In genomic region chr1:169697769-169698168, GRCh38 we compare ENCODE assay signal across 11 cellular contexts. TPM values are rescaled to one million over a fixed set of nuclear protein-coding genes. Genes with fewer than 3 reads are reported as not detected.
DNase-seq lines count a peak whose midpoint lies in the region; ATAC-seq and TF ChIP-seq lines count a peak whose summit lies in the region.
"Had no signal": no experiment of that assay in that cellular context is flagged by ENCODE, and none has a peak within 500 bp of the region (broad histone marks: within the 10 kb centered on the region; RNA-seq: fewer than 3 reads in every experiment).

No MANE protein-coding gene starts in this region.

- no peaks in the 10 kb centered on the region for H3K27me3 ChIP-seq in CD4-positive, alpha-beta T cell (ENCODE audit: control insufficient read depth, insufficient read depth, low read length)
- no peaks in the 10 kb centered on the region for H3K27me3 ChIP-seq in WERI-Rb-1 (ENCODE audit: insufficient read depth, low read depth, severe bottlenecking)

- no peak for ATAC-seq in CD4-positive, alpha-beta T cell (ENCODE audit: poor library complexity)
- ATAC-seq in GM18909 (IDR thresholded peaks at IDR 0.05; ENCODE audit: poor library complexity, unreplicated experiment) (peak; percentile 32), HG03442 (IDR thresholded peaks at IDR 0.05; ENCODE audit: unreplicated experiment) (peak; percentile 43), GM19455 (IDR thresholded peaks at IDR 0.05; ENCODE audit: unreplicated experiment) (no peak)
- ATAC-seq: lower lobe of right lung had no signal

- peak overlapping the region; percentile 62 for H3K4me3 Mint-ChIP-seq in CD4-positive, alpha-beta T cell
- peak overlapping the region; percentile 21 for H3K4me3 Mint-ChIP-seq in activated naive CD8-positive, alpha-beta T cell

- intact Hi-C loops in CD4-positive, alpha-beta T cell (cut with DNase I, micrococcal nuclease), result loop anchor here in 1 of 2 experiments (5.0 kb wide), 1 partner anchor 195 kb away; the partner anchor contains the start of gene SCYL3

- no peak for DNase-seq in CD4-positive, alpha-beta T cell
- DNase-seq in WERI-Rb-1 (no peak), HEK293T (ENCODE audit: extremely low spot score) (no peak), ureter (ENCODE audit: low spot score) (no peak)
- DNase-seq: caudate nucleus, lower lobe of right lung, NCI-H1105 had no signal

- H3K9me3 ChIP-seq in CD4-positive, alpha-beta T cell (ENCODE audit: control insufficient read depth, low read length), result no peaks in the 10 kb centered on the region
- H3K9me3 ChIP-seq in WERI-Rb-1 (ENCODE audit: severe bottlenecking), result no peaks in the 10 kb centered on the region
- H3K9me3 ChIP-seq: lower lobe of right lung had no signal

- no peak overlapping the region for H3K4me3 ChIP-seq in WERI-Rb-1 (ENCODE audit: low read depth, low read length)
- H3K4me3 ChIP-seq: lower lobe of right lung had no signal

- H3K36me3 ChIP-seq in WERI-Rb-1, result no peaks in the 10 kb centered on the region
- H3K36me3 ChIP-seq: lower lobe of right lung had no signal

- no peaks in the 10 kb centered on the region for H3K27me3 Mint-ChIP-seq in CD4-positive, alpha-beta T cell
- H3K27me3 Mint-ChIP-seq in activated naive CD8-positive, alpha-beta T cell, result no peaks in the 10 kb centered on the region

- POLR2A ChIA-PET in CD4-positive, alpha-beta T cell (lab: Charles Lee), result interaction anchor here (2.9 to 9.9 kb wide), 3 partner anchors 10 to 111 kb away, joined by 13 to 286 read pairs (median 147); partner anchors contain the start of gene F5
- POLR2A ChIA-PET in HEK293T (lab: Yijun Ruan, JAX), result no interaction called here

- H3K4me1 Mint-ChIP-seq in CD4-positive, alpha-beta T cell (ENCODE audit: low read depth), result peaks cover 97% of the 10 kb centered on the region
- peaks cover 98% of the 10 kb centered on the region for H3K4me1 Mint-ChIP-seq in activated naive CD8-positive, alpha-beta T cell (ENCODE audit: low read depth)

- H3K36me3 Mint-ChIP-seq in CD4-positive, alpha-beta T cell (ENCODE audit: low read depth), result peaks cover 97% of the 10 kb centered on the region
- H3K36me3 Mint-ChIP-seq in activated naive CD8-positive, alpha-beta T cell, result peaks cover 50% of the 10 kb centered on the region

- CTCF ChIA-PET in CD4-positive, alpha-beta T cell (lab: Charles Lee), result interaction anchor here (2.2 kb wide), 1 partner anchor 14 kb away, joined by 13 read pairs; no protein-coding TSS in a partner anchor
- CTCF ChIA-PET in HEK293T (lab: Yijun Ruan, JAX), result no interaction called here

- no peaks in the 10 kb centered on the region for H3K9me3 Mint-ChIP-seq in CD4-positive, alpha-beta T cell
- peaks cover 5% of the 10 kb centered on the region for H3K9me3 Mint-ChIP-seq in activated naive CD8-positive, alpha-beta T cell (ENCODE audit: low read depth)

- TF ChIP-seq CTCF in CD4-positive, alpha-beta T cell (IDR thresholded peaks at IDR 0.05), result no peak
- no peak for TF ChIP-seq CTCF in WERI-Rb-1 (IDR thresholded peaks at IDR 0.05; ENCODE audit: low read depth, low read length)

- peak overlapping the region; percentile 22 for H3K27ac ChIP-seq in CD4-positive, alpha-beta T cell (ENCODE audit: low read depth, low read length)
- no peak overlapping the region for H3K27ac ChIP-seq in WERI-Rb-1
- H3K27ac ChIP-seq: lower lobe of right lung had no signal

- H3K27ac Mint-ChIP-seq in CD4-positive, alpha-beta T cell, result no peak overlapping the region
- H3K27ac Mint-ChIP-seq in activated naive CD8-positive, alpha-beta T cell, result peak overlapping the region; percentile 98

TF ChIP-seq in HEK293T, 16 proteins besides CTCF, POLR2A, EP300 and RAD21:
- no peak for TF ChIP-seq FOXA1 (IDR thresholded peaks at IDR 0.05)
- no peak for TF ChIP-seq CTBP1 (IDR thresholded peaks at IDR 0.05; ENCODE audit: borderline replicate concordance)
- TF ChIP-seq HDGF (IDR thresholded peaks at IDR 0.05; ENCODE audit: borderline replicate concordance), result no peak
- TF ChIP-seq SP1 (IDR thresholded peaks at IDR 0.05), result no peak
- TF ChIP-seq L3MBTL2 (conservative IDR thresholded peaks at IDR 0.05), result no peak
- TF ChIP-seq FOXM1 (IDR thresholded peaks at IDR 0.05; ENCODE audit: borderline replicate concordance), result no peak
- no peak for TF ChIP-seq LEF1 (IDR thresholded peaks at IDR 0.05; ENCODE audit: borderline replicate concordance)
- TF ChIP-seq PKNOX1 (IDR thresholded peaks at IDR 0.05), result no peak
- no peak for TF ChIP-seq ZNF384 (IDR thresholded peaks at IDR 0.05)

RNA-seq across cellular contexts. Expression of gene SELL, which starts 13.7 kb away (rescaled TPM):
- 100 to 1,000 TPM; 204 to 216 TPM for total RNA-seq in CD4-positive, alpha-beta T cell
- 3.5 TPM for total RNA-seq in ureter

RNA-seq across cellular contexts. Expression of gene SELE, which starts 36.1 kb away (rescaled TPM):
- not detected for total RNA-seq in CD4-positive, alpha-beta T cell
- 5.4 TPM for total RNA-seq in ureter

Comparison
In these comparisons a context has a peak if more than half of its experiments do, and no peak if none do; other contexts are left out.
1. ATAC-seq: peak in GM18909 (single experiment) and HG03442 (single experiment); none in CD4-positive, alpha-beta T cell (single experiment) and GM19455 (single experiment).
2. RNA of gene SELL, which starts 13.7 kb away (total RNA-seq): 204 to 216 TPM in CD4-positive, alpha-beta T cell; 3.5 TPM in ureter (single experiment); every median in the first group is over 10 times any median in the second.